2 cellular contexts compared by ENCODE assay signal in the genomic region with DNA sequence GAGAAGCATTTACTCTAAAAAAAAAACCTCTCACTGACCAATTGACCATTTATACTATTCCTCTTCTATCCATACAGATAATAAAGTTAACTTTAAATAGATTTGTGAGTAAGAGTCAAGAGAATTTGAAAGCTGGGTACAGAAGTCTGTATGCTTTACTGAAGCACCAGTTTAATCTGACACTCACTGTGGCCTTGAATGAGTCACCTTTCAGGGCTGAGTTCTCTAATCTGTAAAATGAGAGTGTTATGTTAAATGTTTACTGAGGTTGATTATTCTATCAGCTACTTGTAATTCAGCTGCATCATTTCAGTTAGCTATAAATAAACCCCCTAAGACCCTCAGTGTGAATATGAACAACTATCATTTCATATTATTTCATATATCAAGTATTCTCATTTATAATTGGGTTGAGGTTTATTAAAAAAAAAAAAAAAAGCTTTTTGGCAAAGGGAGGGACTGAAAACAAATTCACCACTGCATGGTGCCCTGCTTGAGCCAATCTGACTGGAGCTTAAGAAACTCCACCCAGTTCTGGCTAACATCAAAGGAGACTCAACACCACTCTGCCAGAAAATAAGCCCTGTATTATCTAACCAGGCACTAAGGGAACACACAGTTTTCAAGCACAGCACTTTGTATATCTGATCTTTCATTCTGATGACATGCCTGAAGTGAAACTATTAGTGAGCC.
TF ChIP-seq lines count a peak whose summit lies in the region.

No MANE protein-coding gene starts in this region.

TF ChIP-seq in GM12878, 131 proteins besides CTCF, POLR2A, EP300 and RAD21:
- TF ChIP-seq KDM1A (IDR thresholded peaks at IDR 0.05; ENCODE audit: borderline replicate concordance), result no peak

TF ChIP-seq in HepG2, 621 proteins besides CTCF, POLR2A, EP300 and RAD21 (continues in another document):
- TF ChIP-seq ZNF3 (CRISPR knock-in tag; IDR thresholded peaks at IDR 0.05), result 0 out of 2 replicates have a peak, but pooled peaks have one; percentile 61
- TF ChIP-seq TBX3 (IDR thresholded peaks at IDR 0.05; ENCODE audit: borderline replicate concordance), result peak; percentile 60; the same call in 1 of the 2 replicates
- TF ChIP-seq ZSCAN29 (CRISPR knock-in tag; conservative IDR thresholded peaks at IDR 0.05), result 0 out of 2 replicates have a peak, but pooled peaks have one; percentile 3
- 0 out of 2 replicates have a peak, but pooled peaks have one; percentile 37 for TF ChIP-seq MIER3 (CRISPR knock-in tag; IDR thresholded peaks at IDR 0.05; ENCODE audit: borderline replicate concordance)
- no peak for TF ChIP-seq MXD4 (CRISPR knock-in tag; IDR thresholded peaks at IDR 0.05)
- peak; percentile 11; the same call in 1 of the 2 replicates for TF ChIP-seq RXRB (CRISPR knock-in tag; IDR thresholded peaks at IDR 0.05; ENCODE audit: borderline replicate concordance)
- no peak for TF ChIP-seq MAFF (IDR thresholded peaks at IDR 0.05; ENCODE audit: low read depth, low read length)
- 0 out of 2 replicates have a peak, but pooled peaks have one; percentile 52 for TF ChIP-seq SIX4 (CRISPR knock-in tag; IDR thresholded peaks at IDR 0.05)
- TF ChIP-seq, protein P1, sequence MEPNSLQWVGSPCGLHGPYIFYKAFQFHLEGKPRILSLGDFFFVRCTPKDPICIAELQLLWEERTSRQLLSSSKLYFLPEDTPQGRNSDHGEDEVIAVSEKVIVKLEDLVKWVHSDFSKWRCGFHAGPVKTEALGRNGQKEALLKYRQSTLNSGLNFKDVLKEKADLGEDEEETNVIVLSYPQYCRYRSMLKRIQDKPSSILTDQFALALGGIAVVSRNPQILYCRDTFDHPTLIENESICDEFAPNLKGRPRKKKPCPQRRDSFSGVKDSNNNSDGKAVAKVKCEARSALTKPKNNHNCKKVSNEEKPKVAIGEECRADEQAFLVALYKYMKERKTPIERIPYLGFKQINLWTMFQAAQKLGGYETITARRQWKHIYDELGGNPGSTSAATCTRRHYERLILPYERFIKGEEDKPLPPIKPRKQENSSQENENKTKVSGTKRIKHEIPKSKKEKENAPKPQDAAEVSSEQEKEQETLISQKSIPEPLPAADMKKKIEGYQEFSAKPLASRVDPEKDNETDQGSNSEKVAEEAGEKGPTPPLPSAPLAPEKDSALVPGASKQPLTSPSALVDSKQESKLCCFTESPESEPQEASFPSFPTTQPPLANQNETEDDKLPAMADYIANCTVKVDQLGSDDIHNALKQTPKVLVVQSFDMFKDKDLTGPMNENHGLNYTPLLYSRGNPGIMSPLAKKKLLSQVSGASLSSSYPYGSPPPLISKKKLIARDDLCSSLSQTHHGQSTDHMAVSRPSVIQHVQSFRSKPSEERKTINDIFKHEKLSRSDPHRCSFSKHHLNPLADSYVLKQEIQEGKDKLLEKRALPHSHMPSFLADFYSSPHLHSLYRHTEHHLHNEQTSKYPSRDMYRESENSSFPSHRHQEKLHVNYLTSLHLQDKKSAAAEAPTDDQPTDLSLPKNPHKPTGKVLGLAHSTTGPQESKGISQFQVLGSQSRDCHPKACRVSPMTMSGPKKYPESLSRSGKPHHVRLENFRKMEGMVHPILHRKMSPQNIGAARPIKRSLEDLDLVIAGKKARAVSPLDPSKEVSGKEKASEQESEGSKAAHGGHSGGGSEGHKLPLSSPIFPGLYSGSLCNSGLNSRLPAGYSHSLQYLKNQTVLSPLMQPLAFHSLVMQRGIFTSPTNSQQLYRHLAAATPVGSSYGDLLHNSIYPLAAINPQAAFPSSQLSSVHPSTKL (CRISPR knock-in tag; IDR thresholded peaks at IDR 0.05), result peak; percentile 41
- TF ChIP-seq, protein P2, sequence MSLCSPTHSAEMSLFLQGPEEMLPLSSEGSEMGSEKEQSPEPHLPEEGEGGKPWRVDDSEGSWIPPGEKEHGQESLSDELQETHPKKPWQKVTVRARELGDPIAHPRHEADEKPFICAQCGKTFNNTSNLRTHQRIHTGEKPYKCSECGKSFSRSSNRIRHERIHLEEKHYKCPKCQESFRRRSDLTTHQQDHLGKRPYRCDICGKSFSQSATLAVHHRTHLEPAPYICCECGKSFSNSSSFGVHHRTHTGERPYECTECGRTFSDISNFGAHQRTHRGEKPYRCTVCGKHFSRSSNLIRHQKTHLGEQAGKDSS (CRISPR knock-in tag; IDR thresholded peaks at IDR 0.05; ENCODE audit: borderline replicate concordance, low read depth), result no peak
- TF ChIP-seq FOSL1 (CRISPR knock-in tag; IDR thresholded peaks at IDR 0.05; ENCODE audit: borderline replicate concordance), result peak; percentile 45; the same call in 1 of the 2 replicates
- TF ChIP-seq, protein P3, sequence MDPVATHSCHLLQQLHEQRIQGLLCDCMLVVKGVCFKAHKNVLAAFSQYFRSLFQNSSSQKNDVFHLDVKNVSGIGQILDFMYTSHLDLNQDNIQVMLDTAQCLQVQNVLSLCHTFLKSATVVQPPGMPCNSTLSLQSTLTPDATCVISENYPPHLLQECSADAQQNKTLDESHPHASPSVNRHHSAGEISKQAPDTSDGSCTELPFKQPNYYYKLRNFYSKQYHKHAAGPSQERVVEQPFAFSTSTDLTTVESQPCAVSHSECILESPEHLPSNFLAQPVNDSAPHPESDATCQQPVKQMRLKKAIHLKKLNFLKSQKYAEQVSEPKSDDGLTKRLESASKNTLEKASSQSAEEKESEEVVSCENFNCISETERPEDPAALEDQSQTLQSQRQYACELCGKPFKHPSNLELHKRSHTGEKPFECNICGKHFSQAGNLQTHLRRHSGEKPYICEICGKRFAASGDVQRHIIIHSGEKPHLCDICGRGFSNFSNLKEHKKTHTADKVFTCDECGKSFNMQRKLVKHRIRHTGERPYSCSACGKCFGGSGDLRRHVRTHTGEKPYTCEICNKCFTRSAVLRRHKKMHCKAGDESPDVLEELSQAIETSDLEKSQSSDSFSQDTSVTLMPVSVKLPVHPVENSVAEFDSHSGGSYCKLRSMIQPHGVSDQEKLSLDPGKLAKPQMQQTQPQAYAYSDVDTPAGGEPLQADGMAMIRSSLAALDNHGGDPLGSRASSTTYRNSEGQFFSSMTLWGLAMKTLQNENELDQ (CRISPR knock-in tag; IDR thresholded peaks at IDR 0.05; ENCODE audit: borderline replicate concordance), result no peak
- TF ChIP-seq, protein P4, sequence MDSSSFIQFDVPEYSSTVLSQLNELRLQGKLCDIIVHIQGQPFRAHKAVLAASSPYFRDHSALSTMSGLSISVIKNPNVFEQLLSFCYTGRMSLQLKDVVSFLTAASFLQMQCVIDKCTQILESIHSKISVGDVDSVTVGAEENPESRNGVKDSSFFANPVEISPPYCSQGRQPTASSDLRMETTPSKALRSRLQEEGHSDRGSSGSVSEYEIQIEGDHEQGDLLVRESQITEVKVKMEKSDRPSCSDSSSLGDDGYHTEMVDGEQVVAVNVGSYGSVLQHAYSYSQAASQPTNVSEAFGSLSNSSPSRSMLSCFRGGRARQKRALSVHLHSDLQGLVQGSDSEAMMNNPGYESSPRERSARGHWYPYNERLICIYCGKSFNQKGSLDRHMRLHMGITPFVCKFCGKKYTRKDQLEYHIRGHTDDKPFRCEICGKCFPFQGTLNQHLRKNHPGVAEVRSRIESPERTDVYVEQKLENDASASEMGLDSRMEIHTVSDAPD (CRISPR knock-in tag; IDR thresholded peaks at IDR 0.05), result peak; percentile 76
- 0 out of 2 replicates have a peak, but pooled peaks have one; percentile 44 for TF ChIP-seq SP5 (CRISPR knock-in tag; IDR thresholded peaks at IDR 0.05; ENCODE audit: borderline replicate concordance, low read depth)
- TF ChIP-seq, protein P5, sequence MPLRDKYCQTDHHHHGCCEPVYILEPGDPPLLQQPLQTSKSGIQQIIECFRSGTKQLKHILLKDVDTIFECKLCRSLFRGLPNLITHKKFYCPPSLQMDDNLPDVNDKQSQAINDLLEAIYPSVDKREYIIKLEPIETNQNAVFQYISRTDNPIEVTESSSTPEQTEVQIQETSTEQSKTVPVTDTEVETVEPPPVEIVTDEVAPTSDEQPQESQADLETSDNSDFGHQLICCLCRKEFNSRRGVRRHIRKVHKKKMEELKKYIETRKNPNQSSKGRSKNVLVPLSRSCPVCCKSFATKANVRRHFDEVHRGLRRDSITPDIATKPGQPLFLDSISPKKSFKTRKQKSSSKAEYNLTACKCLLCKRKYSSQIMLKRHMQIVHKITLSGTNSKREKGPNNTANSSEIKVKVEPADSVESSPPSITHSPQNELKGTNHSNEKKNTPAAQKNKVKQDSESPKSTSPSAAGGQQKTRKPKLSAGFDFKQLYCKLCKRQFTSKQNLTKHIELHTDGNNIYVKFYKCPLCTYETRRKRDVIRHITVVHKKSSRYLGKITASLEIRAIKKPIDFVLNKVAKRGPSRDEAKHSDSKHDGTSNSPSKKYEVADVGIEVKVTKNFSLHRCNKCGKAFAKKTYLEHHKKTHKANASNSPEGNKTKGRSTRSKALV (CRISPR knock-in tag; IDR thresholded peaks at IDR 0.05), result no peak
- TF ChIP-seq, protein P6, sequence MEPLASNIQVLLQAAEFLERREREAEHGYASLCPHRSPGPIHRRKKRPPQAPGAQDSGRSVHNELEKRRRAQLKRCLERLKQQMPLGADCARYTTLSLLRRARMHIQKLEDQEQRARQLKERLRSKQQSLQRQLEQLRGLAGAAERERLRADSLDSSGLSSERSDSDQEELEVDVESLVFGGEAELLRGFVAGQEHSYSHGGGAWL (CRISPR knock-in tag; IDR thresholded peaks at IDR 0.05), result no peak
- TF ChIP-seq TCF7L2 (IDR thresholded peaks at IDR 0.05; ENCODE audit: low read depth, low read length), result 0 out of 2 replicates have a peak, but pooled peaks have one; percentile 44
- TF ChIP-seq SAP130 (CRISPR knock-in tag; IDR thresholded peaks at IDR 0.05; ENCODE audit: low read depth), result peak; percentile 38
- TF ChIP-seq ZNF83 (CRISPR knock-in tag; IDR thresholded peaks at IDR 0.05; ENCODE audit: borderline replicate concordance), result no peak
- no peak for TF ChIP-seq FOXP1 (IDR thresholded peaks at IDR 0.05)
- peak; percentile 33; the same call in 1 of the 2 replicates for TF ChIP-seq FOXP1 (CRISPR knock-in tag; IDR thresholded peaks at IDR 0.05)
- TF ChIP-seq ZNF501 (CRISPR knock-in tag; IDR thresholded peaks at IDR 0.05), result no peak
- TF ChIP-seq FOSL2 (CRISPR knock-in tag; IDR thresholded peaks at IDR 0.05), result peak; percentile 69
- no peak for TF ChIP-seq NR2F2 (IDR thresholded peaks at IDR 0.05; ENCODE audit: borderline replicate concordance, low read depth)
- TF ChIP-seq IRX3 (CRISPR knock-in tag; IDR thresholded peaks at IDR 0.05; ENCODE audit: borderline replicate concordance, low read depth), result no peak
- TF ChIP-seq, protein P7, sequence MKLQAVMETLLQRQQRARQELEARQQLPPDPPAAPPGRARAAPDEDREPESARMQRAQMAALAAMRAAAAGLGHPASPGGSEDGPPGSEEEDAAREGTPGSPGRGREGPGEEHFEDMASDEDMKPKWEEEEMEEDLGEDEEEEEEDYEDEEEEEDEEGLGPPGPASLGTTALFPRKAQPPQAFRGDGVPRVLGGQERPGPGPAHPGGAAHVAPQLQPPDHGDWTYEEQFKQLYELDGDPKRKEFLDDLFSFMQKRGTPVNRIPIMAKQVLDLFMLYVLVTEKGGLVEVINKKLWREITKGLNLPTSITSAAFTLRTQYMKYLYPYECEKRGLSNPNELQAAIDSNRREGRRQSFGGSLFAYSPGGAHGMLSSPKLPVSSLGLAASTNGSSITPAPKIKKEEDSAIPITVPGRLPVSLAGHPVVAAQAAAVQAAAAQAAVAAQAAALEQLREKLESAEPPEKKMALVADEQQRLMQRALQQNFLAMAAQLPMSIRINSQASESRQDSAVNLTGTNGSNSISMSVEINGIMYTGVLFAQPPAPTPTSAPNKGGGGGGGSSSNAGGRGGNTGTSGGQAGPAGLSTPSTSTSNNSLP (IDR thresholded peaks at IDR 0.05; ENCODE audit: low read depth, low read length), result peak; percentile 67
- no peak for TF ChIP-seq ZNF652 (CRISPR knock-in tag; IDR thresholded peaks at IDR 0.05; ENCODE audit: borderline replicate concordance, low read depth)
- TF ChIP-seq ZNF510 (CRISPR knock-in tag; IDR thresholded peaks at IDR 0.05; ENCODE audit: low read depth), result no peak
- peak; percentile 51; the same call in 1 of the 2 replicates for TF ChIP-seq CHD4 (IDR thresholded peaks at IDR 0.05; ENCODE audit: borderline replicate concordance, low read length)
- TF ChIP-seq ZNF121 (CRISPR knock-in tag; IDR thresholded peaks at IDR 0.05), result 0 out of 2 replicates have a peak, but pooled peaks have one; percentile 33
- peak; percentile 68; the same call in 1 of the 2 replicates for TF ChIP-seq SIX1 (CRISPR knock-in tag; IDR thresholded peaks at IDR 0.05; ENCODE audit: borderline replicate concordance)
- TF ChIP-seq, protein P8, sequence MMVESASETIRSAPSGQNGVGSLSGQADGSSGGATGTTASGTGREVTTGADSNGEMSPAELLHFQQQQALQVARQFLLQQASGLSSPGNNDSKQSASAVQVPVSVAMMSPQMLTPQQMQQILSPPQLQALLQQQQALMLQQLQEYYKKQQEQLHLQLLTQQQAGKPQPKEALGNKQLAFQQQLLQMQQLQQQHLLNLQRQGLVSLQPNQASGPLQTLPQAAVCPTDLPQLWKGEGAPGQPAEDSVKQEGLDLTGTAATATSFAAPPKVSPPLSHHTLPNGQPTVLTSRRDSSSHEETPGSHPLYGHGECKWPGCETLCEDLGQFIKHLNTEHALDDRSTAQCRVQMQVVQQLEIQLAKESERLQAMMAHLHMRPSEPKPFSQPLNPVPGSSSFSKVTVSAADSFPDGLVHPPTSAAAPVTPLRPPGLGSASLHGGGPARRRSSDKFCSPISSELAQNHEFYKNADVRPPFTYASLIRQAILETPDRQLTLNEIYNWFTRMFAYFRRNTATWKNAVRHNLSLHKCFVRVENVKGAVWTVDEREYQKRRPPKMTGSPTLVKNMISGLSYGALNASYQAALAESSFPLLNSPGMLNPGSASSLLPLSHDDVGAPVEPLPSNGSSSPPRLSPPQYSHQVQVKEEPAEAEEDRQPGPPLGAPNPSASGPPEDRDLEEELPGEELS (CRISPR knock-in tag; IDR thresholded peaks at IDR 0.05), result 0 out of 2 replicates have a peak, but pooled peaks have one; percentile 18
- peak; percentile 43 for TF ChIP-seq ASH2L (IDR thresholded peaks at IDR 0.05; ENCODE audit: insufficient read length, low read depth, low read length)
- TF ChIP-seq TBX2 (CRISPR knock-in tag; IDR thresholded peaks at IDR 0.05; ENCODE audit: borderline replicate concordance), result peak; percentile 18; the same call in 1 of the 2 replicates
- TF ChIP-seq, protein P9, sequence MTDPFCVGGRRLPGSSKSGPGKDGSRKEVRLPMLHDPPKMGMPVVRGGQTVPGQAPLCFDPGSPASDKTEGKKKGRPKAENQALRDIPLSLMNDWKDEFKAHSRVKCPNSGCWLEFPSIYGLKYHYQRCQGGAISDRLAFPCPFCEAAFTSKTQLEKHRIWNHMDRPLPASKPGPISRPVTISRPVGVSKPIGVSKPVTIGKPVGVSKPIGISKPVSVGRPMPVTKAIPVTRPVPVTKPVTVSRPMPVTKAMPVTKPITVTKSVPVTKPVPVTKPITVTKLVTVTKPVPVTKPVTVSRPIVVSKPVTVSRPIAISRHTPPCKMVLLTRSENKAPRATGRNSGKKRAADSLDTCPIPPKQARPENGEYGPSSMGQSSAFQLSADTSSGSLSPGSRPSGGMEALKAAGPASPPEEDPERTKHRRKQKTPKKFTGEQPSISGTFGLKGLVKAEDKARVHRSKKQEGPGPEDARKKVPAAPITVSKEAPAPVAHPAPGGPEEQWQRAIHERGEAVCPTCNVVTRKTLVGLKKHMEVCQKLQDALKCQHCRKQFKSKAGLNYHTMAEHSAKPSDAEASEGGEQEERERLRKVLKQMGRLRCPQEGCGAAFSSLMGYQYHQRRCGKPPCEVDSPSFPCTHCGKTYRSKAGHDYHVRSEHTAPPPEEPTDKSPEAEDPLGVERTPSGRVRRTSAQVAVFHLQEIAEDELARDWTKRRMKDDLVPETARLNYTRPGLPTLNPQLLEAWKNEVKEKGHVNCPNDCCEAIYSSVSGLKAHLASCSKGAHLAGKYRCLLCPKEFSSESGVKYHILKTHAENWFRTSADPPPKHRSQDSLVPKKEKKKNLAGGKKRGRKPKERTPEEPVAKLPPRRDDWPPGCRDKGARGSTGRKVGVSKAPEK (CRISPR knock-in tag; IDR thresholded peaks at IDR 0.05; ENCODE audit: borderline replicate concordance), result no peak
- no peak for TF ChIP-seq PCBP1 (IDR thresholded peaks at IDR 0.05; ENCODE audit: borderline replicate concordance, low read depth, low read length)
- no peak for TF ChIP-seq MTF2 (CRISPR knock-in tag; IDR thresholded peaks at IDR 0.05; ENCODE audit: borderline replicate concordance)
- no peak for TF ChIP-seq KDM2A (CRISPR knock-in tag; IDR thresholded peaks at IDR 0.05; ENCODE audit: borderline replicate concordance, low read depth)
